ENCODE assay signal across 2 cellular contexts in genomic region chr7:101205901-101206664, GRCh38.
A peak's percentile ranks its signal among the peaks of the same experiment; 100 is the strongest.
TF ChIP-seq lines count a peak whose summit lies in the region.

No MANE protein-coding gene starts in this region.

TF ChIP-seq in HepG2, 621 proteins besides CTCF, POLR2A, EP300 and RAD21:
- TF ChIP-seq POLR2G (IDR thresholded peaks at IDR 0.05; ENCODE audit: low read depth, low read length): peak; percentile 56
- TF ChIP-seq PAF1 (CRISPR knock-in tag; IDR thresholded peaks at IDR 0.05): 0 out of 2 replicates have a peak, but pooled peaks have one; percentile 12
- TF ChIP-seq SAP130 (CRISPR knock-in tag; IDR thresholded peaks at IDR 0.05; ENCODE audit: low read depth): no peak
- TF ChIP-seq ZBTB7B (CRISPR knock-in tag; IDR thresholded peaks at IDR 0.05): 0 out of 2 replicates have a peak, but pooled peaks have one; percentile 8
- no peak for TF ChIP-seq ZKSCAN1 (IDR thresholded peaks at IDR 0.05; ENCODE audit: low read length)
- peak; percentile 61 for TF ChIP-seq RBM39 (IDR thresholded peaks at IDR 0.05; ENCODE audit: low read depth, low read length, poor library complexity, severe bottlenecking)
- TF ChIP-seq AGO1 (IDR thresholded peaks at IDR 0.05; ENCODE audit: low read depth, low read length, poor library complexity, severe bottlenecking): peak; percentile 60
- TF ChIP-seq ZBTB38 (CRISPR knock-in tag; IDR thresholded peaks at IDR 0.05): no peak
- peak; percentile 71 for TF ChIP-seq RBFOX2 (IDR thresholded peaks at IDR 0.05; ENCODE audit: low read depth, low read length)
- no peak for TF ChIP-seq TIGD3 (CRISPR knock-in tag; IDR thresholded peaks at IDR 0.05; ENCODE audit: borderline replicate concordance)
- TF ChIP-seq SP4 (CRISPR knock-in tag; IDR thresholded peaks at IDR 0.05): 0 out of 2 replicates have a peak, but pooled peaks have one; percentile 18
- no peak for TF ChIP-seq ZNF605 (CRISPR knock-in tag; IDR thresholded peaks at IDR 0.05)
- TF ChIP-seq FOXA1 (IDR thresholded peaks at IDR 0.05): no peak
- no peak for TF ChIP-seq FOXA1 (CRISPR knock-in tag; IDR thresholded peaks at IDR 0.05)
- TF ChIP-seq TRAFD1 (CRISPR knock-in tag; IDR thresholded peaks at IDR 0.05; ENCODE audit: borderline replicate concordance): no peak
- TF ChIP-seq AGO2 (optimal IDR thresholded peaks at IDR 0.05; ENCODE audit: low read depth, low read length): peak; percentile 91
TF ChIP-seq in HepG2: peak in this region for 8.

TF ChIP-seq in WTC11, 78 proteins besides CTCF, POLR2A, EP300 and RAD21:
- TF ChIP-seq ATF1 (CRISPR knock-in tag; IDR thresholded peaks at IDR 0.05) (no peak), PRDM15 (CRISPR knock-in tag; IDR thresholded peaks at IDR 0.05) (no peak), CDX4 (CRISPR knock-in tag; IDR thresholded peaks at IDR 0.05; ENCODE audit: borderline replicate concordance) (no peak), ELF4 (CRISPR knock-in tag; IDR thresholded peaks at IDR 0.05; ENCODE audit: low read depth) (no peak)
